In the genomic region with DNA sequence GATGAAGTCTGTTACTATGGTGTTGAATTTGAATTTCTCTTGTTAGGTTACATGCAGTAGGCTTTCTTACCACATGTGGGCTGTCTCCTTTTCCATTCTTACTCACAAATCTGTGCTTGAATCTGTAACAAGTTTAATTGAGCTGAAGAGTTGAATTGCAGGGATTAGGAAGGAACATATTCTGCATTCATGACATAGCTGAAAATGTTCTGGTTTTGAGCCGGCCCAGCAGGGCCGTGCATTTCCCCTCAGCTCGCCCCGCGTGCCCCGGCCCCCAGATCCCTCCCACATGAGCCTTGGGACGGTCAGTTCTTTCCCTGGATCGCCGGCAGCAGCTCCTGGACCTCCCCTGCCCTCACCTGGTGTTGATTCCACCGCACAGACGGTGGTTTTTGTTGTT, we compare ENCODE assay signal across 26 cellular contexts. TPM values are rescaled to one million over a fixed set of nuclear protein-coding genes. Genes with fewer than 3 reads are reported as not detected.
"Had no signal": no experiment of that assay in that cellular context is flagged by ENCODE, and none has a peak within 500 bp of the region (broad histone marks: within the 10 kb centered on the region; RNA-seq: fewer than 3 reads in every experiment).

No MANE protein-coding gene starts in this region.

- H3K9me3 Mint-ChIP-seq: activated CD4-positive, alpha-beta memory T cell treated with anti-CD3 and anti-CD28 coated beads for 36 hours; activated naive CD4-positive, alpha-beta T cell treated with anti-CD3 and anti-CD28 coated beads, Interleukin-2, amount 50 U/mL, for 24 hours; activated T-cell treated with anti-CD3 and anti-CD28 coated beads, Interleukin-2, amount 50 U/mL, for 72 hours; naive thymus-derived CD8-positive, alpha-beta T cell; stimulated activated effector memory CD8-positive, alpha-beta T cell treated with anti-CD3 and anti-CD28 coated beads, Interleukin-12 subunit alpha, Interleukin-12 subunit beta, amount 100 ng/mL, for 72 hours; stimulated activated naive CD8-positive, alpha-beta T cell treated with anti-CD3 and anti-CD28 coated beads, Interleukin-15, amount 100 ng/mL, for 72 hours; T-cell had no signal

- H3K4me3 ChIP-seq: adrenal gland, coronary artery, lung, right lobe of liver, tibial nerve had no signal

- H3K79me2 ChIP-seq: parathyroid adenoma had no signal

- H3K27me3 ChIP-seq: adrenal gland, right lobe of liver, tibial nerve had no signal

- H3K27ac ChIP-seq: adrenal gland, coronary artery, parathyroid adenoma, right lobe of liver, tibial nerve had no signal

- H3K4me3 Mint-ChIP-seq: activated CD4-positive, alpha-beta memory T cell treated with anti-CD3 and anti-CD28 coated beads for 36 hours; activated CD4-positive, alpha-beta T cell treated with anti-CD3 and anti-CD28 coated beads for 36 hours; activated naive CD4-positive, alpha-beta T cell treated with anti-CD3 and anti-CD28 coated beads, Interleukin-2, amount 50 U/mL, for 24 hours; activated T-cell treated with anti-CD3 and anti-CD28 coated beads, Interleukin-2, amount 50 U/mL, for 72 hours; naive thymus-derived CD8-positive, alpha-beta T cell; stimulated activated effector memory CD8-positive, alpha-beta T cell treated with anti-CD3 and anti-CD28 coated beads, Interleukin-12 subunit alpha, Interleukin-12 subunit beta, amount 100 ng/mL, for 72 hours; stimulated activated naive CD8-positive, alpha-beta T cell treated with anti-CD3 and anti-CD28 coated beads, Interleukin-15, amount 100 ng/mL, for 72 hours; T-cell had no signal

- DNase-seq: activated CD4-positive, alpha-beta memory T cell treated with anti-CD3 and anti-CD28 coated beads for 36 hours; activated CD4-positive, alpha-beta T cell treated with anti-CD3 and anti-CD28 coated beads for 36 hours; activated gamma-delta T cell; activated T-cell treated with anti-CD3 and anti-CD28 coated beads, Interleukin-2, amount 50 U/mL, for 72 hours; adrenal gland; foreskin melanocyte; naive thymus-derived CD8-positive, alpha-beta T cell; right lobe of liver; small intestine; stimulated activated CD4-positive, alpha-beta T cell treated with anti-CD3 and anti-CD28 coated beads, Interleukin-2, amount 100 ng/mL, for 24 hours; stimulated activated naive CD8-positive, alpha-beta T cell treated with anti-CD3 and anti-CD28 coated beads, Interleukin-15, amount 100 ng/mL, for 72 hours; T-cell had no signal

- H3K9me3 ChIP-seq: adrenal gland, right lobe of liver, tibial nerve had no signal

- H3K27me3 Mint-ChIP-seq: activated CD4-positive, alpha-beta memory T cell treated with anti-CD3 and anti-CD28 coated beads for 36 hours; activated CD4-positive, alpha-beta T cell treated with anti-CD3 and anti-CD28 coated beads for 36 hours; activated naive CD4-positive, alpha-beta T cell treated with anti-CD3 and anti-CD28 coated beads, Interleukin-2, amount 50 U/mL, for 24 hours; naive thymus-derived CD8-positive, alpha-beta T cell; stimulated activated naive CD8-positive, alpha-beta T cell treated with anti-CD3 and anti-CD28 coated beads, Interleukin-15, amount 100 ng/mL, for 72 hours; T-cell had no signal

- H3K27ac Mint-ChIP-seq: activated CD4-positive, alpha-beta memory T cell treated with anti-CD3 and anti-CD28 coated beads for 36 hours; activated CD4-positive, alpha-beta T cell treated with anti-CD3 and anti-CD28 coated beads for 36 hours; activated naive CD4-positive, alpha-beta T cell treated with anti-CD3 and anti-CD28 coated beads, Interleukin-2, amount 50 U/mL, for 24 hours; activated T-cell treated with anti-CD3 and anti-CD28 coated beads, Interleukin-2, amount 50 U/mL, for 72 hours; stimulated activated effector memory CD8-positive, alpha-beta T cell treated with anti-CD3 and anti-CD28 coated beads, Interleukin-12 subunit alpha, Interleukin-12 subunit beta, amount 100 ng/mL, for 72 hours; stimulated activated naive CD8-positive, alpha-beta T cell treated with anti-CD3 and anti-CD28 coated beads, Interleukin-15, amount 100 ng/mL, for 72 hours; T-cell had no signal

- H3K4me1 ChIP-seq: adrenal gland, right lobe of liver, tibial nerve had no signal

- H2AFZ ChIP-seq: parathyroid adenoma had no signal

- H3K4me1 Mint-ChIP-seq: stimulated activated naive CD8-positive, alpha-beta T cell treated with anti-CD3 and anti-CD28 coated beads, Interleukin-15, amount 100 ng/mL, for 72 hours had no signal

- FAIRE-seq: astrocyte, endometrium, small intestine had no signal

- H3K9ac ChIP-seq: parathyroid adenoma had no signal

RNA-seq across cellular contexts. Expression of a gene that starts 45.4 kb away (rescaled TPM):
- total RNA-seq: activated CD4-positive, alpha-beta memory T cell treated with anti-CD3 and anti-CD28 coated beads for 36 hours; activated CD4-positive, alpha-beta T cell treated with anti-CD3 and anti-CD28 coated beads for 36 hours; activated T-cell treated with anti-CD3 and anti-CD28 coated beads, Interleukin-2, amount 50 U/mL, for 72 hours; adrenal gland; astrocyte; bronchial epithelial cell; kidney epithelial cell; left lobe of liver; lung; naive thymus-derived CD8-positive, alpha-beta T cell; right lobe of liver; T-cell; tibial nerve; urinary bladder had no signal
- polyA plus RNA-seq: adrenal gland; lung; naive thymus-derived CD8-positive, alpha-beta T cell; urinary bladder had no signal

RNA-seq across cellular contexts. Expression of a gene that starts 54.4 kb away (rescaled TPM):
- total RNA-seq: activated CD4-positive, alpha-beta memory T cell treated with anti-CD3 and anti-CD28 coated beads for 36 hours; astrocyte; bronchial epithelial cell; kidney epithelial cell; left lobe of liver; naive thymus-derived CD8-positive, alpha-beta T cell; pulmonary artery endothelial cell; right lobe of liver; T-cell; tibial nerve had no signal
- polyA plus RNA-seq: esophagus; naive thymus-derived CD8-positive, alpha-beta T cell had no signal
